In genomic region chr21:43278766-43279577, GRCh38 we compare ENCODE assay signal across 18 cellular contexts.
A peak's percentile ranks its signal among the peaks of the same experiment; 100 is the strongest.
DNase-seq lines count a peak whose midpoint lies in the region; ATAC-seq and TF ChIP-seq lines count a peak whose summit lies in the region.
"Had no signal": no experiment of that assay in that cellular context is flagged by ENCODE, and none has a peak within 500 bp of the region (broad histone marks: within the 10 kb centered on the region; RNA-seq: fewer than 3 reads in every experiment).

No MANE protein-coding gene starts in this region.

- H3K4me1 ChIP-seq in BE2C (peaks cover 22% of the 10 kb centered on the region), lower lobe of right lung (peaks cover 14% of the 10 kb centered on the region)

- ATAC-seq in Right ventricle myocardium superior (ENCODE audit: poor library complexity) = no peak
- ATAC-seq in lower lobe of right lung = no peak
- no peak for ATAC-seq in activated CD8-positive, alpha-beta T cell treated with anti-CD3 and anti-CD28 coated beads, Interleukin-2, amount 10 ng/mL, durations not matched to agents 7 days and 5 days
- ATAC-seq in GM21619 (IDR thresholded peaks at IDR 0.05; ENCODE audit: unreplicated experiment) = no peak
- ATAC-seq in stimulated activated memory B cell treated with anti-CD40 and anti-IgM and Interleukin-4, amounts not matched to agents 10 μg/mL and 1 μg/mL and 100 μg/mL, for 72 hours = no peak
- ATAC-seq: Panc1 had no signal

- H3K27ac Mint-ChIP-seq in activated T-helper 1 cell treated with anti-CD3 and anti-CD28 coated beads, Interleukin-12 subunit alpha, Interleukin-12 subunit beta, Interleukin-2, Interleukin-4 antibody, amounts not matched to agents 30 ng/mL and 10 ng/mL and 1 ng/mL, durations not matched to agents 14 hours and 24 hours and 36 hours = no peak overlapping the region
- no peak overlapping the region for H3K27ac Mint-ChIP-seq in activated CD8-positive, alpha-beta T cell treated with anti-CD3 and anti-CD28 coated beads, Interleukin-2, amount 10 ng/mL, durations not matched to agents 7 days and 5 days
- H3K27ac Mint-ChIP-seq in stimulated activated memory B cell treated with anti-CD40 and anti-IgM and Interleukin-4, amounts not matched to agents 10 μg/mL and 1 μg/mL and 100 μg/mL, for 72 hours = no peak overlapping the region
- H3K27ac Mint-ChIP-seq: B cell; CD4-positive, alpha-beta memory T cell had no signal

- H3K36me3 ChIP-seq in BE2C (no peaks in the 10 kb centered on the region), lower lobe of right lung (no peaks in the 10 kb centered on the region)

- H3K4me3 Mint-ChIP-seq in activated T-helper 1 cell treated with anti-CD3 and anti-CD28 coated beads, Interleukin-12 subunit alpha, Interleukin-12 subunit beta, Interleukin-2, Interleukin-4 antibody, amounts not matched to agents 30 ng/mL and 10 ng/mL and 1 ng/mL, durations not matched to agents 14 hours and 24 hours and 36 hours = no peak overlapping the region
- H3K4me3 Mint-ChIP-seq in activated CD8-positive, alpha-beta T cell treated with anti-CD3 and anti-CD28 coated beads, Interleukin-2, amount 10 ng/mL, durations not matched to agents 7 days and 5 days = no peak overlapping the region
- H3K4me3 Mint-ChIP-seq in stimulated activated memory B cell treated with anti-CD40 and anti-IgM and Interleukin-4, amounts not matched to agents 10 μg/mL and 1 μg/mL and 100 μg/mL, for 72 hours = no peak overlapping the region
- H3K4me3 Mint-ChIP-seq: B cell; CD4-positive, alpha-beta memory T cell had no signal

- no peak overlapping the region for H3K27ac ChIP-seq in lower lobe of right lung
- H3K27ac ChIP-seq: SK-N-MC had no signal

- H3K4me3 ChIP-seq in BE2C (ENCODE audit: low read depth, low read length) (no peak overlapping the region), NB4 (ENCODE audit: low read depth, low read length) (no peak overlapping the region), lower lobe of right lung (no peak overlapping the region)
- H3K4me3 ChIP-seq: SK-N-MC had no signal

- intact Hi-C loops in Right ventricle myocardium superior (cut with DNase I) = no loop called here
- intact Hi-C loops in lower lobe of right lung (cut with DNase I) = no loop called here
- intact Hi-C loops in activated T-helper 1 cell treated with anti-CD3 and anti-CD28 coated beads, Interleukin-12 subunit alpha, Interleukin-12 subunit beta, Interleukin-2, Interleukin-4 antibody, amounts not matched to agents 30 ng/mL and 10 ng/mL and 1 ng/mL, durations not matched to agents 14 hours and 24 hours and 36 hours (cut with micrococcal nuclease) = no loop called here

- no peak for TF ChIP-seq POLR2A in NB4 (IDR thresholded peaks at IDR 0.05; ENCODE audit: extremely low read depth, insufficient read length)

- H3K9me3 ChIP-seq in BE2C (no peaks in the 10 kb centered on the region), lower lobe of right lung (no peaks in the 10 kb centered on the region)

- CTCF ChIA-PET in activated CD8-positive, alpha-beta T cell treated with anti-CD3 and anti-CD28 coated beads, Interleukin-2, amount 10 ng/mL, durations not matched to agents 7 days and 5 days (lab: Charles Lee) = no interaction called here

- peak; percentile 8 for DNase-seq in BE2C
- DNase-seq in NB4 (ENCODE audit: low read depth) = peak; percentile 46
- DNase-seq in Right ventricle myocardium superior = peak; percentile 30
- peak; percentile 34 for DNase-seq in lower lobe of right lung
- DNase-seq in activated T-helper 1 cell treated with anti-CD3 and anti-CD28 coated beads, Interleukin-12 subunit alpha, Interleukin-12 subunit beta, Interleukin-2, Interleukin-4 antibody, amounts not matched to agents 30 ng/mL and 10 ng/mL and 1 ng/mL, durations not matched to agents 14 hours and 24 hours and 36 hours (ENCODE audit: low spot score) = no peak
- DNase-seq in activated CD8-positive, alpha-beta T cell treated with anti-CD3 and anti-CD28 coated beads, Interleukin-2, amount 10 ng/mL, durations not matched to agents 7 days and 5 days = no peak
- DNase-seq: CD4-positive, alpha-beta memory T cell; DMS153; GDM1; NCI-H1417 treated with DMSO at 0.1 percent for 48 hours; NCI-H2029; NCI-H345; NCI-H526 had no signal

- TF ChIP-seq CTCF in BE2C (IDR thresholded peaks at IDR 0.05; ENCODE audit: low read depth, low read length) (no peak), NB4 (IDR thresholded peaks at IDR 0.05; ENCODE audit: low read depth, low read length) (no peak), lower lobe of right lung (IDR thresholded peaks at IDR 0.05) (no peak)

- POLR2A ChIA-PET in activated CD8-positive, alpha-beta T cell treated with anti-CD3 and anti-CD28 coated beads, Interleukin-2, amount 10 ng/mL, durations not matched to agents 7 days and 5 days (lab: Charles Lee) = interaction anchor here (0.6 kb wide), 1 partner anchor 21 kb away, joined by 3 read pairs; no protein-coding TSS in a partner anchor

- H3K4me1 Mint-ChIP-seq in activated T-helper 1 cell treated with anti-CD3 and anti-CD28 coated beads, Interleukin-12 subunit alpha, Interleukin-12 subunit beta, Interleukin-2, Interleukin-4 antibody, amounts not matched to agents 30 ng/mL and 10 ng/mL and 1 ng/mL, durations not matched to agents 14 hours and 24 hours and 36 hours (ENCODE audit: low read depth) = no peaks in the 10 kb centered on the region
- H3K4me1 Mint-ChIP-seq in activated CD8-positive, alpha-beta T cell treated with anti-CD3 and anti-CD28 coated beads, Interleukin-2, amount 10 ng/mL, durations not matched to agents 7 days and 5 days (ENCODE audit: low read depth) = no peaks in the 10 kb centered on the region
- H3K4me1 Mint-ChIP-seq in stimulated activated memory B cell treated with anti-CD40 and anti-IgM and Interleukin-4, amounts not matched to agents 10 μg/mL and 1 μg/mL and 100 μg/mL, for 72 hours = peaks cover 28% of the 10 kb centered on the region
- H3K4me1 Mint-ChIP-seq: CD4-positive, alpha-beta memory T cell had no signal

- no peaks in the 10 kb centered on the region for H3K36me3 Mint-ChIP-seq in activated T-helper 1 cell treated with anti-CD3 and anti-CD28 coated beads, Interleukin-12 subunit alpha, Interleukin-12 subunit beta, Interleukin-2, Interleukin-4 antibody, amounts not matched to agents 30 ng/mL and 10 ng/mL and 1 ng/mL, durations not matched to agents 14 hours and 24 hours and 36 hours (ENCODE audit: low read depth)
- H3K36me3 Mint-ChIP-seq in activated CD8-positive, alpha-beta T cell treated with anti-CD3 and anti-CD28 coated beads, Interleukin-2, amount 10 ng/mL, durations not matched to agents 7 days and 5 days (ENCODE audit: low read depth) = no peaks in the 10 kb centered on the region
- no peaks in the 10 kb centered on the region for H3K36me3 Mint-ChIP-seq in stimulated activated memory B cell treated with anti-CD40 and anti-IgM and Interleukin-4, amounts not matched to agents 10 μg/mL and 1 μg/mL and 100 μg/mL, for 72 hours
- H3K36me3 Mint-ChIP-seq: CD4-positive, alpha-beta memory T cell had no signal

- H3K27me3 ChIP-seq in BE2C = no peaks in the 10 kb centered on the region
- no peaks in the 10 kb centered on the region for H3K27me3 ChIP-seq in lower lobe of right lung (ENCODE audit: low read depth)

- H3K27me3 Mint-ChIP-seq in activated T-helper 1 cell treated with anti-CD3 and anti-CD28 coated beads, Interleukin-12 subunit alpha, Interleukin-12 subunit beta, Interleukin-2, Interleukin-4 antibody, amounts not matched to agents 30 ng/mL and 10 ng/mL and 1 ng/mL, durations not matched to agents 14 hours and 24 hours and 36 hours (ENCODE audit: insufficient read depth) = peaks cover 4% of the 10 kb centered on the region
- H3K27me3 Mint-ChIP-seq in activated CD8-positive, alpha-beta T cell treated with anti-CD3 and anti-CD28 coated beads, Interleukin-2, amount 10 ng/mL, durations not matched to agents 7 days and 5 days (ENCODE audit: low read depth) = peaks cover 18% of the 10 kb centered on the region
- H3K27me3 Mint-ChIP-seq in stimulated activated memory B cell treated with anti-CD40 and anti-IgM and Interleukin-4, amounts not matched to agents 10 μg/mL and 1 μg/mL and 100 μg/mL, for 72 hours = peaks cover 40% of the 10 kb centered on the region

- no peaks in the 10 kb centered on the region for H3K9me3 Mint-ChIP-seq in activated T-helper 1 cell treated with anti-CD3 and anti-CD28 coated beads, Interleukin-12 subunit alpha, Interleukin-12 subunit beta, Interleukin-2, Interleukin-4 antibody, amounts not matched to agents 30 ng/mL and 10 ng/mL and 1 ng/mL, durations not matched to agents 14 hours and 24 hours and 36 hours
- H3K9me3 Mint-ChIP-seq in activated CD8-positive, alpha-beta T cell treated with anti-CD3 and anti-CD28 coated beads, Interleukin-2, amount 10 ng/mL, durations not matched to agents 7 days and 5 days (ENCODE audit: insufficient read depth) = no peaks in the 10 kb centered on the region
- no peaks in the 10 kb centered on the region for H3K9me3 Mint-ChIP-seq in stimulated activated memory B cell treated with anti-CD40 and anti-IgM and Interleukin-4, amounts not matched to agents 10 μg/mL and 1 μg/mL and 100 μg/mL, for 72 hours
- H3K9me3 Mint-ChIP-seq: CD4-positive, alpha-beta memory T cell had no signal

Comparison
In these comparisons a context has a peak if more than half of its experiments do, and no peak if none do; other contexts are left out.
1. DNase-seq: peak in BE2C (single experiment), NB4 (single experiment), Right ventricle myocardium superior (single experiment) and lower lobe of right lung (single experiment); none in activated T-helper 1 cell treated with anti-CD3 and anti-CD28 coated beads, Interleukin-12 subunit alpha, Interleukin-12 subunit beta, Interleukin-2, Interleukin-4 antibody, amounts not matched to agents 30 ng/mL and 10 ng/mL and 1 ng/mL, durations not matched to agents 14 hours and 24 hours and 36 hours (single experiment) and activated CD8-positive, alpha-beta T cell treated with anti-CD3 and anti-CD28 coated beads, Interleukin-2, amount 10 ng/mL, durations not matched to agents 7 days and 5 days (single experiment).